8 cellular contexts compared by ENCODE assay signal in genomic region chr4:140149851-140150635, GRCh38. TPM values are rescaled to one million over a fixed set of nuclear protein-coding genes. Genes with fewer than 3 reads are reported as not detected.
DNase-seq lines count a peak whose midpoint lies in the region; ATAC-seq and TF ChIP-seq lines count a peak whose summit lies in the region.

No MANE protein-coding gene starts in this region.

- TF ChIP-seq POLR2A in right lobe of liver (IDR thresholded peaks at IDR 0.05), result no peak

- H3K4me1 ChIP-seq in ACC112 (ENCODE audit: control insufficient read depth, insufficient read depth, low read length, unreplicated experiment), result no peaks in the 10 kb centered on the region
- peaks cover 4 to 32% (median 8%) of the 10 kb centered on the region in 4 donors for H3K4me1 ChIP-seq in right lobe of liver

- H3K4me3 ChIP-seq in ACC112 (ENCODE audit: low read depth, low read length) (peak overlapping the region; percentile 95), right lobe of liver (peak overlapping the region; percentile 78 to 84 (median 82))

- ATAC-seq in right lobe of liver, result peak; percentile 8 to 30 (median 16)

- H3K27me3 ChIP-seq in ACC112 (ENCODE audit: insufficient read depth, low read length) (no peaks in the 10 kb centered on the region), right lobe of liver (no peaks in the 10 kb centered on the region)

- H3K27ac ChIP-seq in ACC112 (ENCODE audit: low read depth, low read length), result peak overlapping the region; percentile 69
- peak overlapping the region; percentile 90 to 96 (median 96) for H3K27ac ChIP-seq in right lobe of liver

- no peak for TF ChIP-seq CTCF in GM20000 (IDR thresholded peaks at IDR 0.05; ENCODE audit: extremely low read depth, missing control alignments)
- TF ChIP-seq CTCF in right lobe of liver (IDR thresholded peaks at IDR 0.05), result peak in 1 of 4 donors; percentile 28

- peak; percentile 20 for DNase-seq in GM20000 (ENCODE audit: low spot score)
- DNase-seq in NCI-H2196 (lab: John Stamatoyannopoulos, UW; ENCODE audit: unreplicated experiment), result peak; percentile 39
- peak; percentile 56 to 62 for DNase-seq in activated CD4-positive, alpha-beta T cell treated with anti-CD3 and anti-CD28 coated beads, Interleukin-2, amount 50 U/mL, for 48 hours
- peak; percentile 81 for DNase-seq in ecto neural progenitor cell (ENCODE audit: low spot score)
- peak; percentile 83 to 89 (median 87) for DNase-seq in right lobe of liver
- peak; percentile 32 to 39 for DNase-seq in stimulated activated CD4-positive, alpha-beta T cell treated with anti-CD3 and anti-CD28 coated beads, Interleukin-4, amount 100 ng/mL, for 48 hours (ENCODE audit: low read depth in 2 of 2)
- DNase-seq in amniotic stem cell (lab: John Stamatoyannopoulos, UW), result no peak

- intact Hi-C loops in right lobe of liver (cut with DNase I), result no loop called here

- no peaks in the 10 kb centered on the region for H3K79me2 ChIP-seq in ACC112 (ENCODE audit: control insufficient read depth, insufficient read depth, low read length, unreplicated experiment)

- H3K36me3 ChIP-seq in ACC112 (ENCODE audit: insufficient read depth, low read length), result no peaks in the 10 kb centered on the region
- no peaks in the 10 kb centered on the region for H3K36me3 ChIP-seq in right lobe of liver

- peak overlapping the region; percentile 93 for H2AFZ ChIP-seq in ACC112 (ENCODE audit: low read length, unreplicated experiment)

- H3K9me3 ChIP-seq in right lobe of liver, result no peaks in the 10 kb centered on the region

- WGBS in right lobe of liver (ENCODE audit: insufficient coverage, low coverage, low lambda C conversion rate, missing lambda C conversion rate), result 1% methylated on average over 12 of the region's 20 CpGs

RNA-seq across cellular contexts. Expression of gene MAML3, which starts 3.9 kb away (rescaled TPM):
- 1 to 10 TPM; 2.6 to 7.8 (median 5.0) TPM for total RNA-seq in right lobe of liver
